Comparison of ENCODE assay signal across 1 cellular context in genomic region chr17:75722076-75722475, GRCh38.
TF ChIP-seq lines count a peak whose summit lies in the region.

No MANE protein-coding gene starts in this region.

TF ChIP-seq in HEK293, 187 proteins besides CTCF, POLR2A, EP300 and RAD21 (continued from another document):
- TF ChIP-seq AEBP2 (tag by site-specific recombination; IDR thresholded peaks at IDR 0.05; ENCODE audit: borderline replicate concordance) (no peak), ZBTB21 (tag by site-specific recombination; IDR thresholded peaks at IDR 0.05) (no peak), ZNF280C (tag by site-specific recombination; IDR thresholded peaks at IDR 0.05) (no peak)
